In the genomic region with DNA sequence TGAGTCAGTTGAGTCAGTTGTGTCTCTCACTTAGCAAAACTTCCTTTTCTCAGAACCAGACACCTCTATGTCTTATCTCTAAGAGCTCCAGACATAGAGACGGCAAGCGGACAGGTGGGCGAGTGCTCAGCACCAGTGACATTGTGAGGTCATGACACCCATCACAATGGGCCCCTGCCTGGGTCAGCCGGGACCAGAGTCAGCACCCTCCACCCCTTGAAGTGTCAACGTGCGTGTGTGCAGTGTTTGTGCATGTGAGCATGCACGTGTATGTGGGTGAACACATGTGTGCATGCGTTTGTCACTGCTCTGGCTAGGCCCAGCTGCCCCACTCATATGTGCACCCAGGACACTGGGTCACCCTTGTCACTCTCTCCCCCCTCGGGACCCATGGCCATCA, we compare ENCODE assay signal across 4 cellular contexts. TPM values are rescaled to one million over a fixed set of nuclear protein-coding genes. Genes with fewer than 3 reads are reported as not detected.
"Had no signal": no experiment of that assay in that cellular context is flagged by ENCODE, and none has a peak within 500 bp of the region (broad histone marks: within the 10 kb centered on the region; RNA-seq: fewer than 3 reads in every experiment).

TSS of gene TBC1D28 (minus strand) at position 101 of the 400 bp plus-strand sequence. CDS start 3,039 bp downstream, outside the sequence.

RNA-seq across cellular contexts. Expression of gene TBC1D28, which starts in this region (rescaled TPM):
- total RNA-seq: LHCN-M2, M059J, MCF 10A, NCI-H460 had no signal
